Comparison of ENCODE assay signal across 8 cellular contexts in genomic region chr9:89466451-89467277, GRCh38. TPM values are rescaled to one million over a fixed set of nuclear protein-coding genes. Genes with fewer than 3 reads are reported as not detected.
DNase-seq lines count a peak whose midpoint lies in the region; ATAC-seq and TF ChIP-seq lines count a peak whose summit lies in the region.

No MANE protein-coding gene starts in this region.

- 87 to 92% methylated on average over 18 of the region's 18 CpGs for WGBS in heart right ventricle, 2 donors

- peaks cover 45% of the 10 kb centered on the region for H3K36me3 Mint-ChIP-seq in activated T-cell treated with anti-CD3 and anti-CD28 coated beads, Interleukin-2, amount 50 U/mL, for 4 hours (ENCODE audit: insufficient read depth)

- H3K9me3 ChIP-seq in colonic mucosa (no peaks in the 10 kb centered on the region), heart right ventricle (no peaks in the 10 kb centered on the region)

- H3K27me3 Mint-ChIP-seq in activated T-cell treated with anti-CD3 and anti-CD28 coated beads, Interleukin-2, amount 50 U/mL, for 4 hours (ENCODE audit: low read depth): no peaks in the 10 kb centered on the region

- no peak overlapping the region for H3K9ac ChIP-seq in colonic mucosa (ENCODE audit: low read depth in 2 of 2, low read length in 2 of 2)

- no peak overlapping the region for H3K4me3 ChIP-seq in colonic mucosa
- no peak overlapping the region for H3K4me3 ChIP-seq in heart right ventricle

- H3K27ac ChIP-seq in colonic mucosa (no peak overlapping the region), heart right ventricle (peak overlapping the region in 1 of 10 donors; percentile 88)

- H3K36me3 ChIP-seq in colonic mucosa (no peaks in the 10 kb centered on the region), heart right ventricle (no peaks in the 10 kb centered on the region)

- intact Hi-C loops in colonic mucosa (cut with DNase I) (no loop called here), heart right ventricle (cut with DNase I) (loop anchor here in 1 of 10 donors (5.0 kb wide), 1 partner anchor 71 kb away; no protein-coding TSS in a partner anchor)

- peak; percentile 35 for TF ChIP-seq POLR2A in GM18951 (IDR thresholded peaks at IDR 0.05; ENCODE audit: extremely low read depth, insufficient read depth, insufficient read length)

- no peaks in the 10 kb centered on the region for H3K9me3 Mint-ChIP-seq in activated T-cell treated with anti-CD3 and anti-CD28 coated beads, Interleukin-2, amount 50 U/mL, for 4 hours

- peaks cover 97% of the 10 kb centered on the region for H3K4me1 Mint-ChIP-seq in activated T-cell treated with anti-CD3 and anti-CD28 coated beads, Interleukin-2, amount 50 U/mL, for 4 hours (ENCODE audit: low read depth)

- peak; percentile 41 for DNase-seq in activated T-cell treated with anti-CD3 and anti-CD28 coated beads, Interleukin-2, amount 50 U/mL, for 4 hours
- peak; percentile 43 for DNase-seq in stimulated activated CD4-positive, alpha-beta T cell treated with anti-CD3 and anti-CD28 coated beads, Interleukin-2, amount 100 ng/mL, for 4 hours (ENCODE audit: low read depth)
- DNase-seq in colonic mucosa: no peak
- DNase-seq in NCI-H2029 (lab: John Stamatoyannopoulos, UW): no peak
- DNase-seq in NCI-H1092 treated with DMSO at 0.1 percent for 48 hours (lab: John Stamatoyannopoulos, UW): no peak
- no peak for DNase-seq in heart right ventricle

- H3K27me3 ChIP-seq in colonic mucosa (no peaks in the 10 kb centered on the region), heart right ventricle (no peaks in the 10 kb centered on the region)

- in situ Hi-C loops in GM18951 (cut with MboI; ENCODE audit: low sequenced_read_pairs, unreplicated experiment): no loop called here

- H3K4me3 Mint-ChIP-seq in activated T-cell treated with anti-CD3 and anti-CD28 coated beads, Interleukin-2, amount 50 U/mL, for 4 hours: peak overlapping the region; percentile 75

- H3K4me1 ChIP-seq in colonic mucosa (no peaks in the 10 kb centered on the region), heart right ventricle (peaks cover 0 to 88% (median 0%) of the 10 kb centered on the region in 9 donors)

- ATAC-seq in HG02943 (IDR thresholded peaks at IDR 0.05; ENCODE audit: low read depth, unreplicated experiment) (peak; percentile 70), heart right ventricle (no peak)
- peak; percentile 79 to 80 for ATAC-seq in activated T-cell treated with anti-CD3 and anti-CD28 coated beads, Interleukin-2, amount 50 U/mL, for 4 hours

- TF ChIP-seq CTCF in colonic mucosa (IDR thresholded peaks at IDR 0.05) (no peak), heart right ventricle (IDR thresholded peaks at IDR 0.05) (no peak)

RNA-seq across cellular contexts. Expression of gene SEMA4D, which starts 31.2 kb away (rescaled TPM):
- total RNA-seq in activated T-cell treated with anti-CD3 and anti-CD28 coated beads, Interleukin-2, amount 50 U/mL, for 4 hours: 100 to 1,000 TPM; 248 to 348 (median 344) TPM
- 10 to 100 TPM; 14.7 to 19.0 TPM for total RNA-seq in colonic mucosa
- 10 to 100 TPM; 16.2 to 51.0 (median 21.3) TPM for total RNA-seq in heart right ventricle
- 1 to 10 TPM; 2.3 to 8.9 TPM for polyA plus RNA-seq in heart right ventricle

Comparison
In these comparisons a context has a peak if more than half of its experiments do, and no peak if none do; other contexts are left out.
1. ATAC-seq: peak in HG02943 (single experiment) and activated T-cell treated with anti-CD3 and anti-CD28 coated beads, Interleukin-2, amount 50 U/mL, for 4 hours (2 of 2); none in heart right ventricle (0 of 8).
2. DNase-seq: peak in activated T-cell treated with anti-CD3 and anti-CD28 coated beads, Interleukin-2, amount 50 U/mL, for 4 hours (single experiment) and stimulated activated CD4-positive, alpha-beta T cell treated with anti-CD3 and anti-CD28 coated beads, Interleukin-2, amount 100 ng/mL, for 4 hours (single experiment); none in colonic mucosa (single experiment), NCI-H2029 (single experiment), NCI-H1092 treated with DMSO at 0.1 percent for 48 hours (single experiment) and heart right ventricle (0 of 2).
3. RNA of gene SEMA4D, which starts 31.2 kb away (total RNA-seq): 248 to 348 TPM in activated T-cell treated with anti-CD3 and anti-CD28 coated beads, Interleukin-2, amount 50 U/mL, for 4 hours; 16.2 to 51.0 TPM in heart right ventricle and 14.7 to 19.0 TPM in colonic mucosa; every median in the first group is over 4 times any median in the second.